23 cellular contexts compared by ENCODE assay signal in the genomic region with DNA sequence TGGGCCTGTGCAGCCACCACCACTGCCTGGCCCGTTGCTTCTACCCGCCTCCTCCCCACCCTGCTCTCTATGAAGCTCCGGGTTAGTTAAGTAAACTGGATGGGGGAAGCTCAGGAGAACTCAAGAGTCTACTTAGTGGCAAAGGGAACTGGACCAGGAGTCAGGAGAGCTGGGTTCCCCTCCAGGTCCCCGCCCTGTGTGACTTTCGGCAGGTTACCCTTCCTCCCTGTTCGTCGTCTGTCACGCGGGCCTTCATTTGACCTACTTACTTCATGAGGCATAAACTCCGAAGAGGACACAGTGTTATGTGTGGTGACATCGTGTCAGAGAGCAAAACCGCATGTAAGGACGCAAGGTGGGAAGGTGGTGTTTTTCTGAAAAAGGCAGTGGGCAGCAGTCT.
"Had no signal": no experiment of that assay in that cellular context is flagged by ENCODE, and none has a peak within 500 bp of the region (broad histone marks: within the 10 kb centered on the region; RNA-seq: fewer than 3 reads in every experiment).

No MANE protein-coding gene starts in this region.

- H3K4me1 Mint-ChIP-seq: activated B cell treated with CpG ODN at 0.5 μM for 24 hours; activated naive CD8-positive, alpha-beta T cell treated with anti-CD3 and anti-CD28 coated beads for 36 hours had no signal

- DNase-seq: activated B cell treated with CpG ODN at 0.5 μM for 24 hours; activated CD4-positive, alpha-beta memory T cell treated with anti-CD3 and anti-CD28 coated beads, Interleukin-2, amount 10 ng/mL, durations not matched to agents 7 days and 5 days; activated CD4-positive, alpha-beta T cell treated with anti-CD3 and anti-CD28 coated beads, Interleukin-2, amount 10 ng/mL, durations not matched to agents 7 days and 5 days; activated CD8-positive, alpha-beta memory T cell treated with anti-CD3 and anti-CD28 coated beads, Interleukin-2, amount 50 U/mL, for 4 hours; activated gamma-delta T cell treated with Interleukin-2 at 50 U/mL for 16 hours; activated naive CD4-positive, alpha-beta T cell treated with anti-CD3 and anti-CD28 coated beads, Interleukin-2, amount 10 ng/mL, durations not matched to agents 7 days and 5 days; activated naive CD8-positive, alpha-beta T cell treated with anti-CD3 and anti-CD28 coated beads for 36 hours; activated T-cell treated with anti-CD3 and anti-CD28 coated beads, Interleukin-2, amount 50 U/mL, for 72 hours; brain microvascular endothelial cell; MG63; MV-4-11; NCI-H1092 treated with DMSO at 0.1 percent for 48 hours; NCI-H1417 treated with DMSO at 0.1 percent for 48 hours; NCI-H1694; NCI-H2029; NCI-H345; NCI-H510A; NCI-H526 treated with DMSO at 0.1 percent for 48 hours; Peyer's patch; SHP77 treated with DMSO at 0.1 percent for 48 hours; T-helper 17 cell; T-helper 9 cell had no signal

- H3K4me3 Mint-ChIP-seq: activated B cell treated with CpG ODN at 0.5 μM for 24 hours; activated CD4-positive, alpha-beta memory T cell treated with anti-CD3 and anti-CD28 coated beads, Interleukin-2, amount 10 ng/mL, durations not matched to agents 7 days and 5 days; activated CD4-positive, alpha-beta T cell treated with anti-CD3 and anti-CD28 coated beads, Interleukin-2, amount 10 ng/mL, durations not matched to agents 7 days and 5 days; activated naive CD4-positive, alpha-beta T cell treated with anti-CD3 and anti-CD28 coated beads, Interleukin-2, amount 10 ng/mL, durations not matched to agents 7 days and 5 days; activated naive CD8-positive, alpha-beta T cell treated with anti-CD3 and anti-CD28 coated beads for 36 hours; activated T-cell treated with anti-CD3 and anti-CD28 coated beads, Interleukin-2, amount 50 U/mL, for 72 hours; T-helper 17 cell had no signal

- H3K4me3 ChIP-seq: MG63, Peyer's patch had no signal

- H3K27ac Mint-ChIP-seq: activated B cell treated with CpG ODN at 0.5 μM for 24 hours; activated CD4-positive, alpha-beta memory T cell treated with anti-CD3 and anti-CD28 coated beads, Interleukin-2, amount 10 ng/mL, durations not matched to agents 7 days and 5 days; activated CD4-positive, alpha-beta T cell treated with anti-CD3 and anti-CD28 coated beads, Interleukin-2, amount 10 ng/mL, durations not matched to agents 7 days and 5 days; activated naive CD8-positive, alpha-beta T cell treated with anti-CD3 and anti-CD28 coated beads for 36 hours; activated T-cell treated with anti-CD3 and anti-CD28 coated beads, Interleukin-2, amount 50 U/mL, for 72 hours; activated T-helper 2 cell treated with anti-CD3 and anti-CD28 coated beads, Interferon-gamma antibody, Interleukin-2, Interleukin-4, amounts not matched to agents 10 μg/mL and 5 μg/mL and 100 μg/mL, durations not matched to agents 14 hours and 24 hours and 36 hours had no signal

- H3K27ac ChIP-seq: brain microvascular endothelial cell, Peyer's patch had no signal

- H3K9me3 ChIP-seq: MG63, Peyer's patch had no signal

- ATAC-seq: activated T-cell treated with anti-CD3 and anti-CD28 coated beads, Interleukin-2, amount 50 U/mL, for 72 hours; T-helper 17 cell had no signal

- H3K27me3 ChIP-seq: brain microvascular endothelial cell, MG63, Peyer's patch had no signal

- H3K27me3 Mint-ChIP-seq: activated B cell treated with CpG ODN at 0.5 μM for 24 hours; activated CD4-positive, alpha-beta memory T cell treated with anti-CD3 and anti-CD28 coated beads, Interleukin-2, amount 10 ng/mL, durations not matched to agents 7 days and 5 days; activated CD4-positive, alpha-beta T cell treated with anti-CD3 and anti-CD28 coated beads, Interleukin-2, amount 10 ng/mL, durations not matched to agents 7 days and 5 days; activated naive CD4-positive, alpha-beta T cell treated with anti-CD3 and anti-CD28 coated beads, Interleukin-2, amount 10 ng/mL, durations not matched to agents 7 days and 5 days; activated naive CD8-positive, alpha-beta T cell treated with anti-CD3 and anti-CD28 coated beads for 36 hours; T-helper 17 cell had no signal

- H3K36me3 Mint-ChIP-seq: activated naive CD4-positive, alpha-beta T cell treated with anti-CD3 and anti-CD28 coated beads, Interleukin-2, amount 10 ng/mL, durations not matched to agents 7 days and 5 days; activated naive CD8-positive, alpha-beta T cell treated with anti-CD3 and anti-CD28 coated beads for 36 hours had no signal

- H3K4me1 ChIP-seq: Peyer's patch had no signal

- H3K9me3 Mint-ChIP-seq: activated B cell treated with CpG ODN at 0.5 μM for 24 hours; activated CD4-positive, alpha-beta memory T cell treated with anti-CD3 and anti-CD28 coated beads, Interleukin-2, amount 10 ng/mL, durations not matched to agents 7 days and 5 days; activated CD4-positive, alpha-beta T cell treated with anti-CD3 and anti-CD28 coated beads, Interleukin-2, amount 10 ng/mL, durations not matched to agents 7 days and 5 days; activated naive CD4-positive, alpha-beta T cell treated with anti-CD3 and anti-CD28 coated beads, Interleukin-2, amount 10 ng/mL, durations not matched to agents 7 days and 5 days; activated naive CD8-positive, alpha-beta T cell treated with anti-CD3 and anti-CD28 coated beads for 36 hours; activated T-cell treated with anti-CD3 and anti-CD28 coated beads, Interleukin-2, amount 50 U/mL, for 72 hours; activated T-helper 2 cell treated with anti-CD3 and anti-CD28 coated beads, Interferon-gamma antibody, Interleukin-2, Interleukin-4, amounts not matched to agents 10 μg/mL and 5 μg/mL and 100 μg/mL, durations not matched to agents 14 hours and 24 hours and 36 hours had no signal
